Comparison of ENCODE assay signal across 1 cellular context in the genomic region with DNA sequence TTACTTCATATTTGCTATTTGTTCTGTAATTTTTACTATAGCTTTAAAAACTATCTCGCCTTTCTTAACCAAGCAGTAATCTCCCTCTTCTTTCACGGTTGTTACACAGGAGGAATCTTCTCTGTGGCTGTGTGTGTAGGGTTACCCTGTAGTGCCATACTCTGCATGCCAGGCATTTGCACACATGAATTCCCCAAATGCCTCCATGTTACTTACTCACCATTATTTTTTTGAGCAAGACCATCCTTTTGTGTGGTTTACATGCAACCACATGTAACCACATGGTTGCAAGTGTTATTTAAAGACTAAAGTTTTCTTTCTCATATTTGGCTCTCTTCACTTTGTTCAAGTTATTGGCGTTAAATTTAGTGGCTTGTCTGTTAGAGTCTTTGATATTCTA.
TF ChIP-seq lines count a peak whose summit lies in the region.

No MANE protein-coding gene starts in this region.

TF ChIP-seq in GM12878, 131 proteins besides CTCF, POLR2A, EP300 and RAD21 (continued from another document):
- TF ChIP-seq ASH2L (IDR thresholded peaks at IDR 0.05; ENCODE audit: borderline replicate concordance, low read depth) (no peak), RELA (IDR thresholded peaks at IDR 0.05; ENCODE audit: borderline replicate concordance, partially characterized antibody) (no peak), ZNF274 (IDR thresholded peaks at IDR 0.05; ENCODE audit: insufficient read depth, insufficient read length) (no peak), SMC3 (IDR thresholded peaks at IDR 0.05; ENCODE audit: borderline replicate concordance, low read length) (no peak), STAT1 (conservative IDR thresholded peaks at IDR 0.05) (no peak), NFXL1 (IDR thresholded peaks at IDR 0.05; ENCODE audit: borderline replicate concordance) (no peak), BCL11A (IDR thresholded peaks at IDR 0.05; ENCODE audit: low read depth, low read length) (peak; percentile 40; the same call in 1 of the 2 replicates), YBX1 (IDR thresholded peaks at IDR 0.05) (no peak), MXI1 (IDR thresholded peaks at IDR 0.05; ENCODE audit: low read depth, low read length) (no peak), HCFC1 (IDR thresholded peaks at IDR 0.05; ENCODE audit: low read length) (no peak), TCF7 (IDR thresholded peaks at IDR 0.05; ENCODE audit: borderline replicate concordance) (peak; percentile 89), ZZZ3 (IDR thresholded peaks at IDR 0.05; ENCODE audit: control insufficient read depth, insufficient read length, low read depth) (no peak), SREBF2 (IDR thresholded peaks at IDR 0.05; ENCODE audit: low read length) (no peak), CREB1 (IDR thresholded peaks at IDR 0.05; ENCODE audit: low read depth) (no peak), NFYA (IDR thresholded peaks at IDR 0.05; ENCODE audit: borderline replicate concordance, low read depth, low read length) (no peak), NR2F1 (conservative IDR thresholded peaks at IDR 0.05) (no peak), POU2F2 (IDR thresholded peaks at IDR 0.05; ENCODE audit: borderline replicate concordance, low read depth, low read length) (no peak), BACH1 (IDR thresholded peaks at IDR 0.05; ENCODE audit: borderline replicate concordance) (no peak), BHLHE40 (IDR thresholded peaks at IDR 0.05; ENCODE audit: borderline replicate concordance in 1 of 2, low read depth in 2 of 2, low read length in 1 of 2) (no peak), CHD2 (IDR thresholded peaks at IDR 0.05; ENCODE audit: borderline replicate concordance, low read depth, low read length) (no peak), ESRRA (IDR thresholded peaks at IDR 0.05; ENCODE audit: low read length) (no peak), TAF1 (IDR thresholded peaks at IDR 0.05; ENCODE audit: borderline replicate concordance, low read depth, low read length) (no peak), SIX5 (IDR thresholded peaks at IDR 0.05; ENCODE audit: low read depth, low read length, severe bottlenecking) (no peak), IKZF2 (IDR thresholded peaks at IDR 0.05) (peak; percentile 35 to 43; a peak in 2 of 4 replicates), RAD51 (IDR thresholded peaks at IDR 0.05) (no peak), CBFB (IDR thresholded peaks at IDR 0.05; ENCODE audit: low read depth) (peak; percentile 70; the same call in 1 of the 2 replicates), SMARCA5 (IDR thresholded peaks at IDR 0.05) (no peak), JUND (IDR thresholded peaks at IDR 0.05; ENCODE audit: low read depth, low read length) (no peak), SP1 (IDR thresholded peaks at IDR 0.05; ENCODE audit: low read depth, low read length) (no peak), POLR2AphosphoS5 (IDR thresholded peaks at IDR 0.05; ENCODE audit: low read length) (no peak), SMAD5 (IDR thresholded peaks at IDR 0.05; ENCODE audit: low read depth) (no peak), CBX5 (IDR thresholded peaks at IDR 0.05; ENCODE audit: low read depth) (no peak)
- TF ChIP-seq, protein P1, sequence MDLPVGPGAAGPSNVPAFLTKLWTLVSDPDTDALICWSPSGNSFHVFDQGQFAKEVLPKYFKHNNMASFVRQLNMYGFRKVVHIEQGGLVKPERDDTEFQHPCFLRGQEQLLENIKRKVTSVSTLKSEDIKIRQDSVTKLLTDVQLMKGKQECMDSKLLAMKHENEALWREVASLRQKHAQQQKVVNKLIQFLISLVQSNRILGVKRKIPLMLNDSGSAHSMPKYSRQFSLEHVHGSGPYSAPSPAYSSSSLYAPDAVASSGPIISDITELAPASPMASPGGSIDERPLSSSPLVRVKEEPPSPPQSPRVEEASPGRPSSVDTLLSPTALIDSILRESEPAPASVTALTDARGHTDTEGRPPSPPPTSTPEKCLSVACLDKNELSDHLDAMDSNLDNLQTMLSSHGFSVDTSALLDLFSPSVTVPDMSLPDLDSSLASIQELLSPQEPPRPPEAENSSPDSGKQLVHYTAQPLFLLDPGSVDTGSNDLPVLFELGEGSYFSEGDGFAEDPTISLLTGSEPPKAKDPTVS (IDR thresholded peaks at IDR 0.05; ENCODE audit: low read depth, low read length) = no peak
- TF ChIP-seq, protein P2, sequence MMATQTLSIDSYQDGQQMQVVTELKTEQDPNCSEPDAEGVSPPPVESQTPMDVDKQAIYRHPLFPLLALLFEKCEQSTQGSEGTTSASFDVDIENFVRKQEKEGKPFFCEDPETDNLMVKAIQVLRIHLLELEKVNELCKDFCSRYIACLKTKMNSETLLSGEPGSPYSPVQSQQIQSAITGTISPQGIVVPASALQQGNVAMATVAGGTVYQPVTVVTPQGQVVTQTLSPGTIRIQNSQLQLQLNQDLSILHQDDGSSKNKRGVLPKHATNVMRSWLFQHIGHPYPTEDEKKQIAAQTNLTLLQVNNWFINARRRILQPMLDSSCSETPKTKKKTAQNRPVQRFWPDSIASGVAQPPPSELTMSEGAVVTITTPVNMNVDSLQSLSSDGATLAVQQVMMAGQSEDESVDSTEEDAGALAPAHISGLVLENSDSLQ (IDR thresholded peaks at IDR 0.05) = no peak
- TF ChIP-seq, protein P3, sequence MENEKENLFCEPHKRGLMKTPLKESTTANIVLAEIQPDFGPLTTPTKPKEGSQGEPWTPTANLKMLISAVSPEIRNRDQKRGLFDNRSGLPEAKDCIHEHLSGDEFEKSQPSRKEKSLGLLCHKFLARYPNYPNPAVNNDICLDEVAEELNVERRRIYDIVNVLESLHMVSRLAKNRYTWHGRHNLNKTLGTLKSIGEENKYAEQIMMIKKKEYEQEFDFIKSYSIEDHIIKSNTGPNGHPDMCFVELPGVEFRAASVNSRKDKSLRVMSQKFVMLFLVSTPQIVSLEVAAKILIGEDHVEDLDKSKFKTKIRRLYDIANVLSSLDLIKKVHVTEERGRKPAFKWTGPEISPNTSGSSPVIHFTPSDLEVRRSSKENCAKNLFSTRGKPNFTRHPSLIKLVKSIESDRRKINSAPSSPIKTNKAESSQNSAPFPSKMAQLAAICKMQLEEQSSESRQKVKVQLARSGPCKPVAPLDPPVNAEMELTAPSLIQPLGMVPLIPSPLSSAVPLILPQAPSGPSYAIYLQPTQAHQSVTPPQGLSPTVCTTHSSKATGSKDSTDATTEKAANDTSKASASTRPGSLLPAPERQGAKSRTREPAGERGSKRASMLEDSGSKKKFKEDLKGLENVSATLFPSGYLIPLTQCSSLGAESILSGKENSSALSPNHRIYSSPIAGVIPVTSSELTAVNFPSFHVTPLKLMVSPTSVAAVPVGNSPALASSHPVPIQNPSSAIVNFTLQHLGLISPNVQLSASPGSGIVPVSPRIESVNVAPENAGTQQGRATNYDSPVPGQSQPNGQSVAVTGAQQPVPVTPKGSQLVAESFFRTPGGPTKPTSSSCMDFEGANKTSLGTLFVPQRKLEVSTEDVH (IDR thresholded peaks at IDR 0.05; ENCODE audit: low read depth, partially characterized antibody) = no peak
- TF ChIP-seq, protein P4, sequence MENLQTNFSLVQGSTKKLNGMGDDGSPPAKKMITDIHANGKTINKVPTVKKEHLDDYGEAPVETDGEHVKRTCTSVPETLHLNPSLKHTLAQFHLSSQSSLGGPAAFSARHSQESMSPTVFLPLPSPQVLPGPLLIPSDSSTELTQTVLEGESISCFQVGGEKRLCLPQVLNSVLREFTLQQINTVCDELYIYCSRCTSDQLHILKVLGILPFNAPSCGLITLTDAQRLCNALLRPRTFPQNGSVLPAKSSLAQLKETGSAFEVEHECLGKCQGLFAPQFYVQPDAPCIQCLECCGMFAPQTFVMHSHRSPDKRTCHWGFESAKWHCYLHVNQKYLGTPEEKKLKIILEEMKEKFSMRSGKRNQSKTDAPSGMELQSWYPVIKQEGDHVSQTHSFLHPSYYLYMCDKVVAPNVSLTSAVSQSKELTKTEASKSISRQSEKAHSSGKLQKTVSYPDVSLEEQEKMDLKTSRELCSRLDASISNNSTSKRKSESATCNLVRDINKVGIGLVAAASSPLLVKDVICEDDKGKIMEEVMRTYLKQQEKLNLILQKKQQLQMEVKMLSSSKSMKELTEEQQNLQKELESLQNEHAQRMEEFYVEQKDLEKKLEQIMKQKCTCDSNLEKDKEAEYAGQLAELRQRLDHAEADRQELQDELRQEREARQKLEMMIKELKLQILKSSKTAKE (IDR thresholded peaks at IDR 0.05; ENCODE audit: low read depth, poor library complexity, severe bottlenecking) = no peak
- TF ChIP-seq, protein P5, sequence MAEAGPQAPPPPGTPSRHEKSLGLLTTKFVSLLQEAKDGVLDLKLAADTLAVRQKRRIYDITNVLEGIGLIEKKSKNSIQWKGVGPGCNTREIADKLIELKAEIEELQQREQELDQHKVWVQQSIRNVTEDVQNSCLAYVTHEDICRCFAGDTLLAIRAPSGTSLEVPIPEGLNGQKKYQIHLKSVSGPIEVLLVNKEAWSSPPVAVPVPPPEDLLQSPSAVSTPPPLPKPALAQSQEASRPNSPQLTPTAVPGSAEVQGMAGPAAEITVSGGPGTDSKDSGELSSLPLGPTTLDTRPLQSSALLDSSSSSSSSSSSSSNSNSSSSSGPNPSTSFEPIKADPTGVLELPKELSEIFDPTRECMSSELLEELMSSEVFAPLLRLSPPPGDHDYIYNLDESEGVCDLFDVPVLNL (IDR thresholded peaks at IDR 0.05; ENCODE audit: low read depth, low read length) = no peak
- TF ChIP-seq, protein P6, sequence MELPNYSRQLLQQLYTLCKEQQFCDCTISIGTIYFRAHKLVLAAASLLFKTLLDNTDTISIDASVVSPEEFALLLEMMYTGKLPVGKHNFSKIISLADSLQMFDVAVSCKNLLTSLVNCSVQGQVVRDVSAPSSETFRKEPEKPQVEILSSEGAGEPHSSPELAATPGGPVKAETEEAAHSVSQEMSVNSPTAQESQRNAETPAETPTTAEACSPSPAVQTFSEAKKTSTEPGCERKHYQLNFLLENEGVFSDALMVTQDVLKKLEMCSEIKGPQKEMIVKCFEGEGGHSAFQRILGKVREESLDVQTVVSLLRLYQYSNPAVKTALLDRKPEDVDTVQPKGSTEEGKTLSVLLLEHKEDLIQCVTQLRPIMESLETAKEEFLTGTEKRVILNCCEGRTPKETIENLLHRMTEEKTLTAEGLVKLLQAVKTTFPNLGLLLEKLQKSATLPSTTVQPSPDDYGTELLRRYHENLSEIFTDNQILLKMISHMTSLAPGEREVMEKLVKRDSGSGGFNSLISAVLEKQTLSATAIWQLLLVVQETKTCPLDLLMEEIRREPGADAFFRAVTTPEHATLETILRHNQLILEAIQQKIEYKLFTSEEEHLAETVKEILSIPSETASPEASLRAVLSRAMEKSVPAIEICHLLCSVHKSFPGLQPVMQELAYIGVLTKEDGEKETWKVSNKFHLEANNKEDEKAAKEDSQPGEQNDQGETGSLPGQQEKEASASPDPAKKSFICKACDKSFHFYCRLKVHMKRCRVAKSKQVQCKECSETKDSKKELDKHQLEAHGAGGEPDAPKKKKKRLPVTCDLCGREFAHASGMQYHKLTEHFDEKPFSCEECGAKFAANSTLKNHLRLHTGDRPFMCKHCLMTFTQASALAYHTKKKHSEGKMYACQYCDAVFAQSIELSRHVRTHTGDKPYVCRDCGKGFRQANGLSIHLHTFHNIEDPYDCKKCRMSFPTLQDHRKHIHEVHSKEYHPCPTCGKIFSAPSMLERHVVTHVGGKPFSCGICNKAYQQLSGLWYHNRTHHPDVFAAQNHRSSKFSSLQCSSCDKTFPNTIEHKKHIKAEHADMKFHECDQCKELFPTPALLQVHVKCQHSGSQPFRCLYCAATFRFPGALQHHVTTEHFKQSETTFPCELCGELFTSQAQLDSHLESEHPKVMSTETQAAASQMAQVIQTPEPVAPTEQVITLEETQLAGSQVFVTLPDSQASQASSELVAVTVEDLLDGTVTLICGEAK (IDR thresholded peaks at IDR 0.05; ENCODE audit: borderline replicate concordance) = no peak
- TF ChIP-seq, protein P7, sequence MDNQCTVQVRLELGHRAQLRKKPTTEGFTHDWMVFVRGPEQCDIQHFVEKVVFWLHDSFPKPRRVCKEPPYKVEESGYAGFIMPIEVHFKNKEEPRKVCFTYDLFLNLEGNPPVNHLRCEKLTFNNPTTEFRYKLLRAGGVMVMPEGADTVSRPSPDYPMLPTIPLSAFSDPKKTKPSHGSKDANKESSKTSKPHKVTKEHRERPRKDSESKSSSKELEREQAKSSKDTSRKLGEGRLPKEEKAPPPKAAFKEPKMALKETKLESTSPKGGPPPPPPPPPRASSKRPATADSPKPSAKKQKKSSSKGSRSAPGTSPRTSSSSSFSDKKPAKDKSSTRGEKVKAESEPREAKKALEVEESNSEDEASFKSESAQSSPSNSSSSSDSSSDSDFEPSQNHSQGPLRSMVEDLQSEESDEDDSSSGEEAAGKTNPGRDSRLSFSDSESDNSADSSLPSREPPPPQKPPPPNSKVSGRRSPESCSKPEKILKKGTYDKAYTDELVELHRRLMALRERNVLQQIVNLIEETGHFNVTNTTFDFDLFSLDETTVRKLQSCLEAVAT (IDR thresholded peaks at IDR 0.05) = peak; percentile 79
- TF ChIP-seq, protein P8, sequence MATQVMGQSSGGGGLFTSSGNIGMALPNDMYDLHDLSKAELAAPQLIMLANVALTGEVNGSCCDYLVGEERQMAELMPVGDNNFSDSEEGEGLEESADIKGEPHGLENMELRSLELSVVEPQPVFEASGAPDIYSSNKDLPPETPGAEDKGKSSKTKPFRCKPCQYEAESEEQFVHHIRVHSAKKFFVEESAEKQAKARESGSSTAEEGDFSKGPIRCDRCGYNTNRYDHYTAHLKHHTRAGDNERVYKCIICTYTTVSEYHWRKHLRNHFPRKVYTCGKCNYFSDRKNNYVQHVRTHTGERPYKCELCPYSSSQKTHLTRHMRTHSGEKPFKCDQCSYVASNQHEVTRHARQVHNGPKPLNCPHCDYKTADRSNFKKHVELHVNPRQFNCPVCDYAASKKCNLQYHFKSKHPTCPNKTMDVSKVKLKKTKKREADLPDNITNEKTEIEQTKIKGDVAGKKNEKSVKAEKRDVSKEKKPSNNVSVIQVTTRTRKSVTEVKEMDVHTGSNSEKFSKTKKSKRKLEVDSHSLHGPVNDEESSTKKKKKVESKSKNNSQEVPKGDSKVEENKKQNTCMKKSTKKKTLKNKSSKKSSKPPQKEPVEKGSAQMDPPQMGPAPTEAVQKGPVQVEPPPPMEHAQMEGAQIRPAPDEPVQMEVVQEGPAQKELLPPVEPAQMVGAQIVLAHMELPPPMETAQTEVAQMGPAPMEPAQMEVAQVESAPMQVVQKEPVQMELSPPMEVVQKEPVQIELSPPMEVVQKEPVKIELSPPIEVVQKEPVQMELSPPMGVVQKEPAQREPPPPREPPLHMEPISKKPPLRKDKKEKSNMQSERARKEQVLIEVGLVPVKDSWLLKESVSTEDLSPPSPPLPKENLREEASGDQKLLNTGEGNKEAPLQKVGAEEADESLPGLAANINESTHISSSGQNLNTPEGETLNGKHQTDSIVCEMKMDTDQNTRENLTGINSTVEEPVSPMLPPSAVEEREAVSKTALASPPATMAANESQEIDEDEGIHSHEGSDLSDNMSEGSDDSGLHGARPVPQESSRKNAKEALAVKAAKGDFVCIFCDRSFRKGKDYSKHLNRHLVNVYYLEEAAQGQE (IDR thresholded peaks at IDR 0.05; ENCODE audit: low read depth, low read length) = no peak
